In the genomic region with DNA sequence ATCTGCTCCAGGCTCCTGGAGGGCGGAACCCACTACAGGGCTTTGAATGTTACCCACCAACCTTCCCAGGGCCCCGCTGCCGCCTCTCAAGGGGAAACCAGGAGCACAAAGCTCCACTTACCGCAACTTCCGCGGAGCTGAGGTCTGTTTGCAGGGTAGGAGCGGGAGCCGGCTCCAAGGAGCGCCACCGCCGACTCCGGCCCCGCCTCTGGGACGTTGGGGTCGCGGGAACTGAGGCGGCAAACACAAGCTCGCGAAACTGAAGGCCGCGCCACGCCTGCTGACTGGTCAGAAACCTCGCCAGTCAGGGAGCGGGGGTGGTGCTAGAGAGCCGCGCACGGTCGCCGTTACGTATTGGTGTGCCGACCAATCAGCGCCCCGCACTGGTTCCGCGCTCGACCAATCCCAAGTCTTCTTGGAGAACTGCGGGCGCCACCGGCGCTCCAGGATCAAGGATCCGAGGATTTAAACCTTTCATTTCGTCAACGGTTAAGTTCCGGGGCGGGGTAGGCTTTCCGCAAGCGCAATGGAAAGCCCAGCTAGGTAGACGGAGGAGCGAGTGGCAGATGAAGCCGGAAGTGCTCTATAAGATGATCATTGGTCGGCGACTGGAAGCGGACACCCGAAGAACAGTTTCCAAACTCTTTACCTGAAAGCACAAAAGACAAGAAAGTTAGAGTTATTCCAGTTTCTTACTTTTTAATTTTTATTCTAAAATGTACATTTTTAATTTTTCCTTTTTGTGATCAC, we compare ENCODE assay signal across 8 cellular contexts. TPM values are rescaled to one million over a fixed set of nuclear protein-coding genes. Genes with fewer than 3 reads are reported as not detected.
DNase-seq lines count a peak whose midpoint lies in the region; ATAC-seq and TF ChIP-seq lines count a peak whose summit lies in the region.

A gene (minus strand): TSS at position 233 of the 750 bp plus-strand sequence. CDS start 3,828 bp downstream, outside the sequence.

- CTCF ChIA-PET in SK-N-SH (lab: Yijun Ruan, JAX), result interaction anchor here (0.9 to 2.3 kb wide), 6 partner anchors 10 to 411 kb away, joined by 3 to 8 read pairs (median 6); a partner anchor contains a TSS

- H3K4me1 ChIP-seq in SK-N-SH (ENCODE audit: control insufficient read depth in 1 of 2, insufficient read depth in 2 of 2, low read depth in 1 of 2, low read length in 1 of 2) (peaks cover 2 to 6% of the 10 kb centered on the region in 2 experiments; a peak in 2 of 4 replicates), testis (no peaks in the 10 kb centered on the region)

- peak; percentile 97 for ATAC-seq in HG02571 (IDR thresholded peaks at IDR 0.05; ENCODE audit: unreplicated experiment)

- H3K9ac ChIP-seq in SK-N-SH, result peak within 1 kb of the TSS; percentile 80

- no peak for TF ChIP-seq RAD21 in SK-N-SH (IDR thresholded peaks at IDR 0.05; ENCODE audit: low read length)

- peaks cover 47% of the 10 kb centered on the region for H3K79me2 ChIP-seq in SK-N-SH (ENCODE audit: insufficient read depth)

- peaks cover 29% of the 10 kb centered on the region for H3F3A ChIP-seq in SK-N-SH (replicated peaks; ENCODE audit: insufficient read depth)

- no peaks in the 10 kb centered on the region for H3K9me2 ChIP-seq in SK-N-SH

- H3K4me2 ChIP-seq in SK-N-SH, result peak within 1 kb of the TSS; percentile 83

- DNase-seq in GM04504 (ENCODE audit: low read depth) (peak; percentile 99), NCI-H1048 (lab: John Stamatoyannopoulos, UW) (peak; percentile 97), SK-N-SH (peak; percentile 95), globus pallidus (ENCODE audit: low spot score) (peak; percentile 97), nucleus accumbens (lab: John Stamatoyannopoulos, UW) (peak; percentile 89 to 99 (median 96)), testis (peak; percentile 99)
- peak; percentile 96 for DNase-seq in activated naive CD4-positive, alpha-beta T cell treated with anti-CD3 and anti-CD28 coated beads, Interleukin-2, amount 50 U/mL, for 16 hours

- no peak for TF ChIP-seq EP300 in SK-N-SH (IDR thresholded peaks at IDR 0.05; ENCODE audit: borderline replicate concordance in 1 of 2, low read depth in 1 of 2, low read length in 1 of 2)

- H3K27me3 ChIP-seq in SK-N-SH (ENCODE audit: insufficient read depth) (no peaks in the 10 kb centered on the region), testis (no peaks in the 10 kb centered on the region)

- H3K9me3 ChIP-seq in SK-N-SH (no peaks in the 10 kb centered on the region), testis (no peaks in the 10 kb centered on the region)

- TF ChIP-seq CTCF in SK-N-SH (IDR thresholded peaks at IDR 0.05), result no peak
- no peak for TF ChIP-seq CTCF in testis (IDR thresholded peaks at IDR 0.05)

- H3K36me3 ChIP-seq in SK-N-SH (replicated peaks in 1 of 2; ENCODE audit: control insufficient read depth in 1 of 2, insufficient read depth in 2 of 2, low read length in 1 of 2) (peaks cover 11 to 20% of the 10 kb centered on the region in 2 experiments), testis (ENCODE audit: low read depth, missing control alignments) (no peaks in the 10 kb centered on the region)

- H3K27ac ChIP-seq in SK-N-SH (ENCODE audit: low read depth in 2 of 2, low read length in 1 of 2), result peak within 1 kb of the TSS; percentile 73 to 90
- H3K27ac ChIP-seq in testis, result peak within 1 kb of the TSS; percentile 53 to 77

- POLR2A ChIA-PET in SK-N-SH (lab: Yijun Ruan, JAX), result interaction anchor here (0.7 to 1.9 kb wide), 3 partner anchors 13 to 27 kb away, joined by 3 to 22 read pairs (median 5); a partner anchor contains a TSS

- 1% methylated on average over 30 of the region's 54 CpGs for WGBS in SK-N-SH (ENCODE audit: low lambda C conversion rate)
- 0% methylated on average over 31 to 54 of the region's 54 CpGs for WGBS in testis, 2 donors

- TF ChIP-seq POLR2A in testis (IDR thresholded peaks at IDR 0.05), result no peak

- intact Hi-C loops in testis (cut with DNase I; ENCODE audit: low total_unique reads), result no loop called here

- H3K4me3 ChIP-seq in SK-N-SH (ENCODE audit: low read depth in 2 of 2, low read length in 1 of 2) (peak within 1 kb of the TSS; percentile 74 to 95), testis (peak within 1 kb of the TSS; percentile 66 to 69)

- H4K20me1 ChIP-seq in SK-N-SH (ENCODE audit: insufficient read depth), result no peaks in the 10 kb centered on the region

- peak within 1 kb of the TSS; percentile 93 for H2AFZ ChIP-seq in SK-N-SH (ENCODE audit: low read depth)

TF ChIP-seq in SK-N-SH, 30 proteins besides CTCF, POLR2A, EP300 and RAD21 (continues in another document):
- TF ChIP-seq FOXM1 (IDR thresholded peaks at IDR 0.05; ENCODE audit: low read depth) (peak; percentile 74), RXRA (IDR thresholded peaks at IDR 0.05; ENCODE audit: borderline replicate concordance, low read depth) (no peak), NFIC (IDR thresholded peaks at IDR 0.05; ENCODE audit: borderline replicate concordance) (no peak), CHD2 (IDR thresholded peaks at IDR 0.05; ENCODE audit: low read length, partially characterized antibody) (peak; percentile 88), EZH2phosphoT487 (IDR thresholded peaks at IDR 0.05; ENCODE audit: borderline replicate concordance, low read depth) (no peak), SMC3 (IDR thresholded peaks at IDR 0.05; ENCODE audit: low read depth, low read length) (no peak), ELF1 (IDR thresholded peaks at IDR 0.05) (peak; percentile 88), MEF2A (IDR thresholded peaks at IDR 0.05; ENCODE audit: borderline replicate concordance, low read depth) (no peak), GABPA (IDR thresholded peaks at IDR 0.05; ENCODE audit: low read depth) (peak; percentile 77), RCOR1 (IDR thresholded peaks at IDR 0.05; ENCODE audit: low read length) (no peak), FOXJ3 (CRISPR knock-in tag; IDR thresholded peaks at IDR 0.05) (no peak), YY1 (IDR thresholded peaks at IDR 0.05; ENCODE audit: low read depth) (no peak), FOSL2 (IDR thresholded peaks at IDR 0.05; ENCODE audit: borderline replicate concordance, low read depth) (no peak), TAF1 (IDR thresholded peaks at IDR 0.05; ENCODE audit: borderline replicate concordance, low read depth, low read length) (peak; percentile 86), POLR2AphosphoS5 (IDR thresholded peaks at IDR 0.05; ENCODE audit: low read depth, low read length) (peak; percentile 75), TCF12 (IDR thresholded peaks at IDR 0.05) (no peak), RFX5 (IDR thresholded peaks at IDR 0.05; ENCODE audit: low read length) (peak; percentile 87), GATA2 (CRISPR knock-in tag; IDR thresholded peaks at IDR 0.05) (no peak), MXI1 (IDR thresholded peaks at IDR 0.05; ENCODE audit: low read depth, low read length) (peak; percentile 70; the same call in 1 of the 2 replicates), SIN3A (IDR thresholded peaks at IDR 0.05; ENCODE audit: borderline replicate concordance, low read depth, low read length) (peak; percentile 98)
- TF ChIP-seq, protein P1, sequence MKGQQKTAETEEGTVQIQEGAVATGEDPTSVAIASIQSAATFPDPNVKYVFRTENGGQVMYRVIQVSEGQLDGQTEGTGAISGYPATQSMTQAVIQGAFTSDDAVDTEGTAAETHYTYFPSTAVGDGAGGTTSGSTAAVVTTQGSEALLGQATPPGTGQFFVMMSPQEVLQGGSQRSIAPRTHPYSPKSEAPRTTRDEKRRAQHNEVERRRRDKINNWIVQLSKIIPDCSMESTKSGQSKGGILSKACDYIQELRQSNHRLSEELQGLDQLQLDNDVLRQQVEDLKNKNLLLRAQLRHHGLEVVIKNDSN (IDR thresholded peaks at IDR 0.05; ENCODE audit: borderline replicate concordance, low read depth), result no peak
- TF ChIP-seq, protein P2, sequence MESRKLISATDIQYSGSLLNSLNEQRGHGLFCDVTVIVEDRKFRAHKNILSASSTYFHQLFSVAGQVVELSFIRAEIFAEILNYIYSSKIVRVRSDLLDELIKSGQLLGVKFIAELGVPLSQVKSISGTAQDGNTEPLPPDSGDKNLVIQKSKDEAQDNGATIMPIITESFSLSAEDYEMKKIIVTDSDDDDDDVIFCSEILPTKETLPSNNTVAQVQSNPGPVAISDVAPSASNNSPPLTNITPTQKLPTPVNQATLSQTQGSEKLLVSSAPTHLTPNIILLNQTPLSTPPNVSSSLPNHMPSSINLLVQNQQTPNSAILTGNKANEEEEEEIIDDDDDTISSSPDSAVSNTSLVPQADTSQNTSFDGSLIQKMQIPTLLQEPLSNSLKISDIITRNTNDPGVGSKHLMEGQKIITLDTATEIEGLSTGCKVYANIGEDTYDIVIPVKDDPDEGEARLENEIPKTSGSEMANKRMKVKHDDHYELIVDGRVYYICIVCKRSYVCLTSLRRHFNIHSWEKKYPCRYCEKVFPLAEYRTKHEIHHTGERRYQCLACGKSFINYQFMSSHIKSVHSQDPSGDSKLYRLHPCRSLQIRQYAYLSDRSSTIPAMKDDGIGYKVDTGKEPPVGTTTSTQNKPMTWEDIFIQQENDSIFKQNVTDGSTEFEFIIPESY (IDR thresholded peaks at IDR 0.05; ENCODE audit: borderline replicate concordance, low read depth), result peak; percentile 72
- TF ChIP-seq, protein P3, sequence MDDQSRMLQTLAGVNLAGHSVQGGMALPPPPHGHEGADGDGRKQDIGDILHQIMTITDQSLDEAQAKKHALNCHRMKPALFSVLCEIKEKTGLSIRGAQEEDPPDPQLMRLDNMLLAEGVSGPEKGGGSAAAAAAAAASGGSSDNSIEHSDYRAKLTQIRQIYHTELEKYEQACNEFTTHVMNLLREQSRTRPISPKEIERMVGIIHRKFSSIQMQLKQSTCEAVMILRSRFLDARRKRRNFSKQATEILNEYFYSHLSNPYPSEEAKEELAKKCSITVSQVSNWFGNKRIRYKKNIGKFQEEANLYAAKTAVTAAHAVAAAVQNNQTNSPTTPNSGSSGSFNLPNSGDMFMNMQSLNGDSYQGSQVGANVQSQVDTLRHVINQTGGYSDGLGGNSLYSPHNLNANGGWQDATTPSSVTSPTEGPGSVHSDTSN (IDR thresholded peaks at IDR 0.05), result peak; percentile 97
- TF ChIP-seq, protein P4, sequence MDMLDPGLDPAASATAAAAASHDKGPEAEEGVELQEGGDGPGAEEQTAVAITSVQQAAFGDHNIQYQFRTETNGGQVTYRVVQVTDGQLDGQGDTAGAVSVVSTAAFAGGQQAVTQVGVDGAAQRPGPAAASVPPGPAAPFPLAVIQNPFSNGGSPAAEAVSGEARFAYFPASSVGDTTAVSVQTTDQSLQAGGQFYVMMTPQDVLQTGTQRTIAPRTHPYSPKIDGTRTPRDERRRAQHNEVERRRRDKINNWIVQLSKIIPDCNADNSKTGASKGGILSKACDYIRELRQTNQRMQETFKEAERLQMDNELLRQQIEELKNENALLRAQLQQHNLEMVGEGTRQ (IDR thresholded peaks at IDR 0.05; ENCODE audit: borderline replicate concordance, low read depth, low read length), result no peak

RNA-seq across cellular contexts. Expression of the gene that starts here (rescaled TPM):
- polyA plus RNA-seq in SK-N-SH (2012; rRNA removed), result 4.9 and 5.8 TPM in 2 replicates
- 5.7 and 6.6 TPM in 2 replicates for polyA plus RNA-seq in SK-N-SH (2012; cell fraction: cytosol; rRNA removed)
- 3.9 and 7.8 TPM in 2 replicates for polyA plus RNA-seq in SK-N-SH (2012; cell fraction: nucleus; rRNA removed)
- total RNA-seq in testis, result 10 to 100 TPM; 11.5 to 20.4 TPM
- 12.0 TPM for polyA plus RNA-seq in testis (ENCODE audit: insufficient read depth, low read depth, low replicate concordance)

Comparison
In these comparisons a context has a peak if more than half of its experiments do, and no peak if none do; other contexts are left out.
1. Peak in every context shown above with its lines: DNase-seq, ATAC-seq, H3K4me3 ChIP-seq and H3K27ac ChIP-seq.